9 cellular contexts compared by ENCODE assay signal in genomic region chr17:19317359-19318095, GRCh38. TPM values are rescaled to one million over a fixed set of nuclear protein-coding genes. Genes with fewer than 3 reads are reported as not detected.
DNase-seq lines count a peak whose midpoint lies in the region; ATAC-seq, FAIRE-seq and TF ChIP-seq lines count a peak whose summit lies in the region.
"Had no signal": no experiment of that assay in that cellular context is flagged by ENCODE, and none has a peak within 500 bp of the region (broad histone marks: within the 10 kb centered on the region; RNA-seq: fewer than 3 reads in every experiment).

No MANE protein-coding gene starts in this region.

- H2AFZ ChIP-seq in H9 (ENCODE audit: low read length) (no peak overlapping the region), neural progenitor cell (replicated peaks) (no peak overlapping the region)

- no peak overlapping the region for H2BK15ac ChIP-seq in H9 (ENCODE audit: low read depth, low read length)

- H3K4me3 Mint-ChIP-seq in H9: peak overlapping the region in 1 of 2 experiments; percentile 35; a peak in 3 of 5 replicates
- H3K4me3 Mint-ChIP-seq in neural progenitor cell: peak overlapping the region; percentile 81
- no peak overlapping the region for H3K4me3 Mint-ChIP-seq in activated naive CD8-positive, alpha-beta T cell treated with anti-CD3 and anti-CD28 coated beads, Interleukin-2, amount 50 U/mL, for 24 hours
- H3K4me3 Mint-ChIP-seq: activated naive CD4-positive, alpha-beta T cell treated with anti-CD3 and anti-CD28 coated beads, Interleukin-2, amount 50 U/mL, for 24 hours had no signal

- peaks cover 4% of the 10 kb centered on the region for H3K4me1 ChIP-seq in H9 (ENCODE audit: insufficient read depth, low read length)
- peaks cover 10% of the 10 kb centered on the region for H3K4me1 ChIP-seq in neural progenitor cell

- H3K9ac ChIP-seq in H9 (ENCODE audit: extremely low read depth, insufficient read length, low read length) (no peak overlapping the region), neural progenitor cell (no peak overlapping the region)

- H4K5ac ChIP-seq in H9 (ENCODE audit: insufficient read length, low read depth, low read length): no peak overlapping the region

- peak; percentile 57 for DNase-seq in AG08396 (ENCODE audit: low spot score)
- DNase-seq in H9: peak; percentile 99
- DNase-seq in RKO (ENCODE audit: low spot score): peak; percentile 12
- peak; percentile 56 to 82 for DNase-seq in frontal cortex (ENCODE audit: low spot score in 2 of 2)
- DNase-seq in neural progenitor cell (ENCODE audit: low spot score): peak; percentile 87
- DNase-seq in activated naive CD8-positive, alpha-beta T cell treated with anti-CD3 and anti-CD28 coated beads, Interleukin-2, amount 50 U/mL, for 24 hours: no peak
- no peak for DNase-seq in NCI-H1048 (lab: John Stamatoyannopoulos, UW)
- no peak for DNase-seq in activated gamma-delta T cell (lab: John Stamatoyannopoulos, UW)

- H3K27me3 ChIP-seq in H9 (ENCODE audit: insufficient read depth, low read length) (no peaks in the 10 kb centered on the region), neural progenitor cell (no peaks in the 10 kb centered on the region)

- H3K36me3 Mint-ChIP-seq in H9 (ENCODE audit: insufficient read depth in 1 of 3, low read depth in 3 of 3) (peaks cover 16 to 57% (median 29%) of the 10 kb centered on the region in 3 experiments), neural progenitor cell (peaks cover 20% of the 10 kb centered on the region)
- peaks cover 2% of the 10 kb centered on the region for H3K36me3 Mint-ChIP-seq in activated naive CD8-positive, alpha-beta T cell treated with anti-CD3 and anti-CD28 coated beads, Interleukin-2, amount 50 U/mL, for 24 hours (ENCODE audit: low read depth)

- no peak overlapping the region for H3T11ph ChIP-seq in H9 (ENCODE audit: low read length)

- H3K36me3 ChIP-seq in neural progenitor cell: no peaks in the 10 kb centered on the region

- ATAC-seq in activated naive CD8-positive, alpha-beta T cell treated with anti-CD3 and anti-CD28 coated beads, Interleukin-2, amount 50 U/mL, for 24 hours: no peak

- no peaks in the 10 kb centered on the region for H3K79me2 ChIP-seq in H9 (ENCODE audit: insufficient read depth, low read length)
- H3K79me2 ChIP-seq in neural progenitor cell (ENCODE audit: low read depth): no peaks in the 10 kb centered on the region

- no peaks in the 10 kb centered on the region for H3K27me3 Mint-ChIP-seq in H9 (ENCODE audit: low read depth)
- peaks cover 3% of the 10 kb centered on the region for H3K27me3 Mint-ChIP-seq in neural progenitor cell (ENCODE audit: insufficient read depth, low read depth)
- peaks cover 10% of the 10 kb centered on the region for H3K27me3 Mint-ChIP-seq in activated naive CD8-positive, alpha-beta T cell treated with anti-CD3 and anti-CD28 coated beads, Interleukin-2, amount 50 U/mL, for 24 hours
- H3K27me3 Mint-ChIP-seq: activated naive CD4-positive, alpha-beta T cell treated with anti-CD3 and anti-CD28 coated beads, Interleukin-2, amount 50 U/mL, for 24 hours had no signal

- H3K79me1 ChIP-seq in H9 (ENCODE audit: insufficient read depth, low read depth, low read length, poor library complexity, severe bottlenecking): no peaks in the 10 kb centered on the region

- H3K4ac ChIP-seq in H9 (ENCODE audit: low read depth, low read length): no peak overlapping the region

- H3K4me2 ChIP-seq in H9 (ENCODE audit: insufficient read depth, insufficient read length, low read length) (no peak overlapping the region), neural progenitor cell (peak overlapping the region; percentile 0)

- no peak overlapping the region for H3K56ac ChIP-seq in H9 (ENCODE audit: insufficient read length, low read depth, low read length)

- H3K27ac Mint-ChIP-seq in H9 (peak overlapping the region; percentile 91 to 95 (median 93)), neural progenitor cell (peak overlapping the region; percentile 99)
- no peak overlapping the region for H3K27ac Mint-ChIP-seq in activated naive CD8-positive, alpha-beta T cell treated with anti-CD3 and anti-CD28 coated beads, Interleukin-2, amount 50 U/mL, for 24 hours
- H3K27ac Mint-ChIP-seq: activated naive CD4-positive, alpha-beta T cell treated with anti-CD3 and anti-CD28 coated beads, Interleukin-2, amount 50 U/mL, for 24 hours had no signal

- H4K20me1 ChIP-seq in H9 (ENCODE audit: control insufficient read depth, insufficient read depth, insufficient read length) (no peaks in the 10 kb centered on the region), neural progenitor cell (ENCODE audit: low read depth) (peaks cover 19% of the 10 kb centered on the region)

- H3K14ac ChIP-seq in H9 (ENCODE audit: insufficient read depth, low read length): no peak overlapping the region; the same call in 1 of the 2 replicates

- H4K8ac ChIP-seq in H9 (replicated peaks; ENCODE audit: insufficient read length, low read depth, low read length): no peak overlapping the region

- H2BK20ac ChIP-seq in H9 (ENCODE audit: low read depth, low read length, poor library complexity, severe bottlenecking): no peak overlapping the region

- peaks cover 32 to 35% of the 10 kb centered on the region in 2 experiments for H3K4me1 Mint-ChIP-seq in H9
- H3K4me1 Mint-ChIP-seq in neural progenitor cell: peaks cover 57% of the 10 kb centered on the region
- H3K4me1 Mint-ChIP-seq in activated naive CD8-positive, alpha-beta T cell treated with anti-CD3 and anti-CD28 coated beads, Interleukin-2, amount 50 U/mL, for 24 hours: no peaks in the 10 kb centered on the region
- H3K4me1 Mint-ChIP-seq: activated naive CD4-positive, alpha-beta T cell treated with anti-CD3 and anti-CD28 coated beads, Interleukin-2, amount 50 U/mL, for 24 hours had no signal

- no peaks in the 10 kb centered on the region for H3K23me2 ChIP-seq in H9 (ENCODE audit: insufficient read length, low read depth, low read length, poor library complexity, severe bottlenecking)

- TF ChIP-seq CTCF in H9 (conservative IDR thresholded peaks at IDR 0.05) (peak; percentile 57; the same call in 2 of the 3 replicates), neural progenitor cell (IDR thresholded peaks at IDR 0.05) (peak; percentile 46)

- H4K91ac ChIP-seq in H9 (ENCODE audit: insufficient read length, low read depth, low read length): no peak overlapping the region

- H3K9me3 ChIP-seq in H9 (ENCODE audit: control insufficient read depth, low read depth, low read length): no peaks in the 10 kb centered on the region
- H3K9me3 ChIP-seq in neural progenitor cell (ENCODE audit: low read depth): no peaks in the 10 kb centered on the region

- no peak overlapping the region for H2BK12ac ChIP-seq in H9 (ENCODE audit: insufficient read length, low read depth, low read length)

- no CpG with 5 or more reads among the region's 19 CpGs for whole genome bisulfite sequencing in H9 (ENCODE audit: extremely low coverage, insufficient read length, low lambda C conversion rate)

- no peak overlapping the region for H3K23ac ChIP-seq in H9 (ENCODE audit: insufficient read length, low read depth, low read length)

- H3K9me3 Mint-ChIP-seq in H9 (no peaks in the 10 kb centered on the region), neural progenitor cell (no peaks in the 10 kb centered on the region)
- H3K9me3 Mint-ChIP-seq in activated naive CD8-positive, alpha-beta T cell treated with anti-CD3 and anti-CD28 coated beads, Interleukin-2, amount 50 U/mL, for 24 hours: no peaks in the 10 kb centered on the region
- H3K9me3 Mint-ChIP-seq: activated naive CD4-positive, alpha-beta T cell treated with anti-CD3 and anti-CD28 coated beads, Interleukin-2, amount 50 U/mL, for 24 hours had no signal

- H3F3A ChIP-seq in neural progenitor cell (ENCODE audit: low read depth): peaks cover 11% of the 10 kb centered on the region

- peak; percentile 56 for FAIRE-seq in frontal cortex (lab: Jason Lieb, UNC)

- H2BK120ac ChIP-seq in H9 (ENCODE audit: low read depth, low read length, poor library complexity, severe bottlenecking): no peak overlapping the region

- H2AK5ac ChIP-seq in H9 (ENCODE audit: insufficient read length, low read length): no peak overlapping the region

- no peak overlapping the region for H3K4me3 ChIP-seq in neural progenitor cell

- no peak overlapping the region for H2BK5ac ChIP-seq in H9 (ENCODE audit: insufficient read length, low read length)

- no peak overlapping the region for H3K18ac ChIP-seq in H9 (ENCODE audit: insufficient read length, low read depth, low read length)

- H3K27ac ChIP-seq in H9 (ENCODE audit: insufficient read length, low read depth, low read length): no peak overlapping the region
- H3K27ac ChIP-seq in neural progenitor cell: no peak overlapping the region

RNA-seq across cellular contexts. Expression of gene B9D1, which starts 45.0 kb away (rescaled TPM):
- total RNA-seq in H9 (2021): 27.4 and 30.4 TPM in 2 replicates
- 12.6 TPM for total RNA-seq in frontal cortex
- total RNA-seq in neural progenitor cell (ENCODE audit: low replicate concordance): 15.1 and 43.0 TPM in 2 replicates

Comparison
In these comparisons a context has a peak if more than half of its experiments do, and no peak if none do; other contexts are left out.
1. DNase-seq: peak in AG08396 (single experiment), H9 (single experiment), RKO (single experiment), frontal cortex (2 of 2) and neural progenitor cell (single experiment); none in activated naive CD8-positive, alpha-beta T cell treated with anti-CD3 and anti-CD28 coated beads, Interleukin-2, amount 50 U/mL, for 24 hours (single experiment), NCI-H1048 (single experiment) and activated gamma-delta T cell (single experiment).